In genomic region chr11:77789061-77789730, GRCh38 we compare ENCODE assay signal across 1 cellular context.
TF ChIP-seq lines count a peak whose summit lies in the region.

No MANE protein-coding gene starts in this region.

TF ChIP-seq in GM23338, 12 proteins besides CTCF, POLR2A, EP300 and RAD21 (continued from another document):
- TF ChIP-seq ZNF462 (CRISPR knock-in tag; IDR thresholded peaks at IDR 0.05), result no peak
